ENCODE assay signal across 1 cellular context in the genomic region with DNA sequence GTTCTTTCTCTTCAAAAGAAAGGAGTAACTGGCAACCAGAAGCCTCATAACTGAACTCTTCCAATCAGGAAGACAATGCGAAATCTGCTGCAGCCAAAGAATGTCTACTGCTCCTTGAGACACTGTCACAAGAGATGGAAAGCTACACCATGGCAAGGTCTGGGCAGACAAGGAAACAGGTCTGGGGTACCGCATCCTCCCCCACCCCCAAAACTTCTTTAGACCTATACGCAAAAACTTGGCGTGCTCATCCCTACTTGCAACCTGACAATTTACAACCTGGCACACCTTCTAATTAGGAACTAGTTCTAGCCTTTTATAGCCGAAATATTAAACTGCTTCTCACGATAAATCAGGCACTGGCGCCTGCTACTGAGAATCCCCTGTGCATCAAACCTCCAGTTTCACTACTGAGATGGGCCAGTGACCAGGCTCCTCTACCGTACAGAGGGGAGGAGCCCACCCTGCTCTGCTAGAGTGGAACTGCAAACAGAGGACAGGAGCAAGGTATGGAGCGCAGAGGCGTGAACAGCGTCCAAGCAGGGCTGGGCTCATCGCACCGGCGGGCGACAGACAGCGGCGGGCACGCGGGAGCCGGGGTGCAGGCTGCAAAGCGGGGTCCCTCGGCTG.
TF ChIP-seq lines count a peak whose summit lies in the region.

No MANE protein-coding gene starts in this region.

TF ChIP-seq in HepG2, 621 proteins besides CTCF, POLR2A, EP300 and RAD21:
- TF ChIP-seq CCDC6 (CRISPR knock-in tag; IDR thresholded peaks at IDR 0.05) = 0 out of 2 replicates have a peak, but pooled peaks have one; percentile 15
- TF ChIP-seq LCORL (IDR thresholded peaks at IDR 0.05) = no peak
- 0 out of 2 replicates have a peak, but pooled peaks have one; percentile 9 for TF ChIP-seq LCORL (CRISPR knock-in tag; IDR thresholded peaks at IDR 0.05)
- TF ChIP-seq SOX5 (CRISPR knock-in tag; IDR thresholded peaks at IDR 0.05; ENCODE audit: borderline replicate concordance) = no peak
- TF ChIP-seq, protein P1, sequence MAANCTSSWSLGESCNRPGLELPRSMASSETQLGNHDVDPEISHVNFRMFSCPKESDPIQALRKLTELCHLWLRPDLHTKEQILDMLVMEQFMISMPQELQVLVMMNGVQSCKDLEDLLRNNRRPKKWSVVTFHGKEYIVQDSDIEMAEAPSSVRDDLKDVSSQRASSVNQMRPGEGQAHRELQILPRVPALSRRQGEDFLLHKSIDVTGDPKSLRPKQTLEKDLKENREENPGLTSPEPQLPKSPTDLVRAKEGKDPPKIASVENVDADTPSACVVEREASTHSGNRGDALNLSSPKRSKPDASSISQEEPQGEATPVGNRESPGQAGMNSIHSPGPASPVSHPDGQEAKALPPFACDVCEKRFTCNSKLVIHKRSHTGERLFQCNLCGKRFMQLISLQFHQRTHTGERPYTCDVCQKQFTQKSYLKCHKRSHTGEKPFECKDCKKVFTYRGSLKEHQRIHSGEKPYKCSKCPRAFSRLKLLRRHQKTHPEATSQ (CRISPR knock-in tag; IDR thresholded peaks at IDR 0.05; ENCODE audit: borderline replicate concordance) = 0 out of 2 replicates have a peak, but pooled peaks have one; percentile 57
- TF ChIP-seq, protein P2, sequence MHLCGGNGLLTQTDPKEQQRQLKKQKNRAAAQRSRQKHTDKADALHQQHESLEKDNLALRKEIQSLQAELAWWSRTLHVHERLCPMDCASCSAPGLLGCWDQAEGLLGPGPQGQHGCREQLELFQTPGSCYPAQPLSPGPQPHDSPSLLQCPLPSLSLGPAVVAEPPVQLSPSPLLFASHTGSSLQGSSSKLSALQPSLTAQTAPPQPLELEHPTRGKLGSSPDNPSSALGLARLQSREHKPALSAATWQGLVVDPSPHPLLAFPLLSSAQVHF (CRISPR knock-in tag; IDR thresholded peaks at IDR 0.05) = 0 out of 2 replicates have a peak, but pooled peaks have one; percentile 51
- 0 out of 2 replicates have a peak, but pooled peaks have one; percentile 23 for TF ChIP-seq ZNF468 (CRISPR knock-in tag; IDR thresholded peaks at IDR 0.05)
- TF ChIP-seq GTF2F1 (IDR thresholded peaks at IDR 0.05; ENCODE audit: low read length) = no peak
- 0 out of 2 replicates have a peak, but pooled peaks have one; percentile 31 for TF ChIP-seq BHLHE40 (IDR thresholded peaks at IDR 0.05; ENCODE audit: low read length)
- TF ChIP-seq ZNF550 (CRISPR knock-in tag; IDR thresholded peaks at IDR 0.05; ENCODE audit: borderline replicate concordance) = 0 out of 2 replicates have a peak, but pooled peaks have one; percentile 27
- no peak for TF ChIP-seq ADNP (CRISPR knock-in tag; IDR thresholded peaks at IDR 0.05)
- TF ChIP-seq SYNCRIP (IDR thresholded peaks at IDR 0.05; ENCODE audit: insufficient read depth, low read depth, low read length) = no peak
- TF ChIP-seq HES4 (CRISPR knock-in tag; IDR thresholded peaks at IDR 0.05; ENCODE audit: borderline replicate concordance) = no peak
- TF ChIP-seq MYNN (CRISPR knock-in tag; IDR thresholded peaks at IDR 0.05; ENCODE audit: low read depth) = no peak
- TF ChIP-seq NR2F6 (IDR thresholded peaks at IDR 0.05) = no peak
- TF ChIP-seq NR2F6 (CRISPR knock-in tag; IDR thresholded peaks at IDR 0.05) = 0 out of 2 replicates have a peak, but pooled peaks have one; percentile 5
- TF ChIP-seq CC2D1A (CRISPR knock-in tag; IDR thresholded peaks at IDR 0.05) = no peak
- TF ChIP-seq TEAD3 (CRISPR knock-in tag; optimal IDR thresholded peaks at IDR 0.05; ENCODE audit: borderline replicate concordance) = no peak
- TF ChIP-seq REPIN1 (CRISPR knock-in tag; IDR thresholded peaks at IDR 0.05; ENCODE audit: borderline replicate concordance, low read depth) = peak; percentile 15; the same call in 1 of the 2 replicates
- 0 out of 2 replicates have a peak, but pooled peaks have one; percentile 56 for TF ChIP-seq ZFP41 (CRISPR knock-in tag; IDR thresholded peaks at IDR 0.05; ENCODE audit: borderline replicate concordance)
- no peak for TF ChIP-seq DMTF1 (CRISPR knock-in tag; IDR thresholded peaks at IDR 0.05)
- 0 out of 2 replicates have a peak, but pooled peaks have one; percentile 14 for TF ChIP-seq MXD4 (CRISPR knock-in tag; IDR thresholded peaks at IDR 0.05)
- TF ChIP-seq NFE2L1 (CRISPR knock-in tag; IDR thresholded peaks at IDR 0.05; ENCODE audit: borderline replicate concordance) = no peak
- TF ChIP-seq ZNF784 (CRISPR knock-in tag; IDR thresholded peaks at IDR 0.05; ENCODE audit: borderline replicate concordance) = 0 out of 2 replicates have a peak, but pooled peaks have one; percentile 0
- 0 out of 2 replicates have a peak, but pooled peaks have one; percentile 38 for TF ChIP-seq ZNF33B (CRISPR knock-in tag; IDR thresholded peaks at IDR 0.05)
- TF ChIP-seq TARDBP (CRISPR knock-in tag; IDR thresholded peaks at IDR 0.05) = 0 out of 2 replicates have a peak, but pooled peaks have one; percentile 37
- peak; percentile 76; the same call in 1 of the 2 replicates for TF ChIP-seq ZNF615 (CRISPR knock-in tag; IDR thresholded peaks at IDR 0.05; ENCODE audit: borderline replicate concordance)
- 0 out of 2 replicates have a peak, but pooled peaks have one; percentile 35 for TF ChIP-seq ZNF530 (CRISPR knock-in tag; IDR thresholded peaks at IDR 0.05; ENCODE audit: low read depth)
- 0 out of 2 replicates have a peak, but pooled peaks have one; percentile 12 for TF ChIP-seq ZNF558 (CRISPR knock-in tag; IDR thresholded peaks at IDR 0.05; ENCODE audit: borderline replicate concordance)
- no peak for TF ChIP-seq GATAD1 (CRISPR knock-in tag; IDR thresholded peaks at IDR 0.05)
